ENCODE assay signal across 1 cellular context in genomic region chr16:71794943-71795342, GRCh38.
TF ChIP-seq lines count a peak whose summit lies in the region.

No MANE protein-coding gene starts in this region.

TF ChIP-seq in IMR-90, 13 proteins besides CTCF, POLR2A, EP300 and RAD21:
- TF ChIP-seq NFE2L2 (IDR thresholded peaks at IDR 0.05; ENCODE audit: low read depth, low read length) (no peak), USF2 (IDR thresholded peaks at IDR 0.05; ENCODE audit: low read depth, low read length) (no peak), RCOR1 (IDR thresholded peaks at IDR 0.05; ENCODE audit: insufficient replicate concordance, low read length) (no peak), SMC3 (IDR thresholded peaks at IDR 0.05; ENCODE audit: low read depth, low read length) (no peak), FOS (IDR thresholded peaks at IDR 0.05; ENCODE audit: low read depth, low read length) (no peak), MAFK (IDR thresholded peaks at IDR 0.05; ENCODE audit: low read depth, low read length) (no peak), ELK1 (IDR thresholded peaks at IDR 0.05; ENCODE audit: borderline replicate concordance, low read depth, low read length) (no peak), CEBPB (IDR thresholded peaks at IDR 0.05; ENCODE audit: low read depth, low read length) (no peak), BHLHE40 (IDR thresholded peaks at IDR 0.05; ENCODE audit: low read depth, low read length) (no peak), RFX5 (IDR thresholded peaks at IDR 0.05; ENCODE audit: low read depth, low read length) (no peak), CHD1 (IDR thresholded peaks at IDR 0.05; ENCODE audit: low read depth, low read length) (no peak), MAZ (IDR thresholded peaks at IDR 0.05; ENCODE audit: borderline replicate concordance, low read depth, low read length) (no peak)
